ENCODE assay signal across 13 cellular contexts in the genomic region with DNA sequence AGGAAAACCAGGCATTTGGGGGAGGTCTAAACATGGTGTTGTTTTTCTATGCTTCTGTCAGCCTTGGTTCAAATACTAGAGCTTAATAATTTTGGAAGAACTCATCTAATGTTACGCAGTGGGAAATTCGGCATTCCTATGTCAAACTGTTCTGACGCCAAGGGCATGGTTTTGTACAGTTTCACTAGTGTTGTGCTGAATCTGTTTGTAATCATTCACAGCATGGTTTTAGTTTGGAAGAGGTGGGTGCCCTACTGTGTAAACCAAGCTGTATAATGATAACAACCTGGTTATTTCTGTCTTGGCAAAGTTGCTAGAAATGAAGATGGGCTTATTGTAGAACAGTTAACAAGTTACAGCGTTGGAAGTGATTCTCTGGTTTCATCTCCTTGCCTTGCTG. TPM values are rescaled to one million over a fixed set of nuclear protein-coding genes. Genes with fewer than 3 reads are reported as not detected.
A peak's percentile ranks its signal among the peaks of the same experiment; 100 is the strongest.
DNase-seq lines count a peak whose midpoint lies in the region; ATAC-seq lines count a peak whose summit lies in the region.
"Had no signal": no experiment of that assay in that cellular context is flagged by ENCODE, and none has a peak within 500 bp of the region (broad histone marks: within the 10 kb centered on the region; RNA-seq: fewer than 3 reads in every experiment).

No MANE protein-coding gene starts in this region.

- no peaks in the 10 kb centered on the region for H3K9me3 ChIP-seq in iPS-15b (ENCODE audit: control insufficient read depth, insufficient read depth, low read length)
- no peaks in the 10 kb centered on the region for H3K9me3 ChIP-seq in subcutaneous abdominal adipose tissue (ENCODE audit: control insufficient read depth in 5 of 5, low read length in 5 of 5)
- H3K9me3 ChIP-seq: upper lobe of left lung had no signal

- CTCF ChIA-PET in activated naive CD4-positive, alpha-beta T cell treated with anti-CD3 and anti-CD28 coated beads for 36 hours (lab: Charles Lee): no interaction called here

- no peaks in the 10 kb centered on the region for H3K27me3 Mint-ChIP-seq in activated naive CD4-positive, alpha-beta T cell treated with anti-CD3 and anti-CD28 coated beads for 36 hours (ENCODE audit: low read depth)
- H3K27me3 Mint-ChIP-seq in activated naive CD8-positive, alpha-beta T cell treated with anti-CD3 and anti-CD28 coated beads, Interleukin-2, amount 50 U/mL, for 24 hours: peaks cover 1% of the 10 kb centered on the region

- DNase-seq in activated naive CD4-positive, alpha-beta T cell treated with anti-CD3 and anti-CD28 coated beads for 36 hours: no peak
- no peak for DNase-seq in activated naive CD4-positive, alpha-beta T cell (lab: John Stamatoyannopoulos, UW)
- DNase-seq in activated naive CD8-positive, alpha-beta T cell treated with anti-CD3 and anti-CD28 coated beads, Interleukin-2, amount 50 U/mL, for 24 hours: no peak
- DNase-seq in SIG-M5 (lab: John Stamatoyannopoulos, UW): no peak
- DNase-seq: cortex of kidney, MM.1S, upper lobe of left lung had no signal

- no peak for ATAC-seq in activated naive CD8-positive, alpha-beta T cell treated with anti-CD3 and anti-CD28 coated beads, Interleukin-2, amount 50 U/mL, for 24 hours
- ATAC-seq in GM18502 (IDR thresholded peaks at IDR 0.05; ENCODE audit: poor library complexity, unreplicated experiment): no peak
- no peak for ATAC-seq in HG03097 (IDR thresholded peaks at IDR 0.05; ENCODE audit: low FRiP score, unreplicated experiment)
- ATAC-seq: Panc1 had no signal

- peaks cover 42% of the 10 kb centered on the region for H3K4me1 Mint-ChIP-seq in activated naive CD4-positive, alpha-beta T cell treated with anti-CD3 and anti-CD28 coated beads for 36 hours (ENCODE audit: low read depth)
- peaks cover 50% of the 10 kb centered on the region for H3K4me1 Mint-ChIP-seq in activated naive CD8-positive, alpha-beta T cell treated with anti-CD3 and anti-CD28 coated beads, Interleukin-2, amount 50 U/mL, for 24 hours

- H3K4me1 ChIP-seq in iPS-15b (ENCODE audit: control insufficient read depth, insufficient read depth, low read length) (no peaks in the 10 kb centered on the region), subcutaneous abdominal adipose tissue (ENCODE audit: control insufficient read depth in 5 of 5, insufficient read depth in 5 of 5, low read length in 5 of 5) (peaks cover 2 to 48% (median 44%) of the 10 kb centered on the region in 5 donors)

- H3K9ac ChIP-seq in iPS-15b (ENCODE audit: low read depth, low read length) (peak overlapping the region; percentile 9), subcutaneous abdominal adipose tissue (ENCODE audit: low read length in 5 of 5) (no peak overlapping the region)

- peaks cover 22% of the 10 kb centered on the region for H3K36me3 ChIP-seq in iPS-15b (ENCODE audit: control insufficient read depth, insufficient read depth, low read length)
- peaks cover 48 to 58% (median 55%) of the 10 kb centered on the region in 5 donors for H3K36me3 ChIP-seq in subcutaneous abdominal adipose tissue (ENCODE audit: control insufficient read depth in 5 of 5, insufficient read depth in 5 of 5, low read length in 5 of 5)

- intact Hi-C loops in activated naive CD4-positive, alpha-beta T cell treated with anti-CD3 and anti-CD28 coated beads for 36 hours (cut with micrococcal nuclease): loop anchor here (10.0 kb wide), 2 partner anchors 1164 to 1464 kb away; no protein-coding TSS in a partner anchor

- H3K27me3 ChIP-seq in iPS-15b (ENCODE audit: control insufficient read depth, insufficient read depth, low read length) (no peaks in the 10 kb centered on the region), subcutaneous abdominal adipose tissue (ENCODE audit: control insufficient read depth in 5 of 5, insufficient read depth in 4 of 5, low read length in 5 of 5) (no peaks in the 10 kb centered on the region)

- H3K4me3 Mint-ChIP-seq in activated naive CD4-positive, alpha-beta T cell treated with anti-CD3 and anti-CD28 coated beads for 36 hours: peak overlapping the region; percentile 67
- peak overlapping the region; percentile 89 for H3K4me3 Mint-ChIP-seq in activated naive CD8-positive, alpha-beta T cell treated with anti-CD3 and anti-CD28 coated beads, Interleukin-2, amount 50 U/mL, for 24 hours

- peaks cover 75% of the 10 kb centered on the region for H3K36me3 Mint-ChIP-seq in activated naive CD4-positive, alpha-beta T cell treated with anti-CD3 and anti-CD28 coated beads for 36 hours (ENCODE audit: low read depth)
- peaks cover 74% of the 10 kb centered on the region for H3K36me3 Mint-ChIP-seq in activated naive CD8-positive, alpha-beta T cell treated with anti-CD3 and anti-CD28 coated beads, Interleukin-2, amount 50 U/mL, for 24 hours (ENCODE audit: low read depth)

- H3K4me3 ChIP-seq in iPS-15b (ENCODE audit: low read depth, low read length) (no peak overlapping the region), subcutaneous abdominal adipose tissue (ENCODE audit: low read depth in 1 of 5, low read length in 5 of 5) (peak overlapping the region in 3 of 5 donors; percentile 11 to 32 (median 12))
- H3K4me3 ChIP-seq: lung had no signal

- H3K9me3 Mint-ChIP-seq in activated naive CD4-positive, alpha-beta T cell treated with anti-CD3 and anti-CD28 coated beads for 36 hours: no peaks in the 10 kb centered on the region
- no peaks in the 10 kb centered on the region for H3K9me3 Mint-ChIP-seq in activated naive CD8-positive, alpha-beta T cell treated with anti-CD3 and anti-CD28 coated beads, Interleukin-2, amount 50 U/mL, for 24 hours

- H3K27ac ChIP-seq in subcutaneous abdominal adipose tissue (ENCODE audit: low read depth, low read length): peak overlapping the region; percentile 42

- H3K27ac Mint-ChIP-seq in activated naive CD4-positive, alpha-beta T cell treated with anti-CD3 and anti-CD28 coated beads for 36 hours: peak overlapping the region; percentile 88
- peak overlapping the region; percentile 80 for H3K27ac Mint-ChIP-seq in activated naive CD8-positive, alpha-beta T cell treated with anti-CD3 and anti-CD28 coated beads, Interleukin-2, amount 50 U/mL, for 24 hours

RNA-seq across cellular contexts. Expression of gene DDX3X, which starts 5.2 kb away (rescaled TPM):
- total RNA-seq in activated naive CD4-positive, alpha-beta T cell treated with anti-CD3 and anti-CD28 coated beads for 36 hours: 100 to 1,000 TPM; 163 to 171 TPM
